8 cellular contexts compared by ENCODE assay signal in genomic region chr17:76264755-76265623, GRCh38. TPM values are rescaled to one million over a fixed set of nuclear protein-coding genes. Genes with fewer than 3 reads are reported as not detected.
DNase-seq lines count a peak whose midpoint lies in the region; ATAC-seq, FAIRE-seq and TF ChIP-seq lines count a peak whose summit lies in the region.

Gene UBALD2 (plus strand): TSS chr17:76265348. CDS start chr17:76265506, 158 bp downstream.

- peak; percentile 92 for FAIRE-seq in endometrium (lab: Jason Lieb, UNC)

- BruUV-seq in Calu3 (replicated peaks; lab: Mats Ljungman, UMichigan) = no TSS peak

- H2AFZ ChIP-seq in OCI-LY1 (ENCODE audit: low read length) = no peak within 1 kb of the TSS

- no peaks in the 10 kb centered on the region for H3F3A ChIP-seq in OCI-LY1 (ENCODE audit: insufficient read depth, low read length)

- H3K36me3 ChIP-seq in HUES64 (ENCODE audit: insufficient read depth, low read length) (no peaks in the 10 kb centered on the region), OCI-LY1 (ENCODE audit: insufficient read depth, low read length) (peaks cover 21% of the 10 kb centered on the region; the same call in 1 of the 2 replicates), mesodermal cell (ENCODE audit: control insufficient read depth, insufficient read depth, low read length) (peaks cover 32% of the 10 kb centered on the region)

- H3K27me3 Mint-ChIP-seq in Calu3 (ENCODE audit: unreplicated experiment) = no peaks in the 10 kb centered on the region

- ATAC-seq in GM21447 (IDR thresholded peaks at IDR 0.05; ENCODE audit: unreplicated experiment) = peak; percentile 59

- peak within 1 kb of the TSS; percentile 21 for H3K27ac ChIP-seq in HUES64 (ENCODE audit: low read depth, low read length)
- peak within 1 kb of the TSS; percentile 67 for H3K27ac ChIP-seq in OCI-LY1 (ENCODE audit: low read depth, low read length, poor library complexity, severe bottlenecking)
- peak within 1 kb of the TSS; percentile 85 for H3K27ac ChIP-seq in mesodermal cell (ENCODE audit: low read depth, low read length, severe bottlenecking)

- H3K9me3 Mint-ChIP-seq in Calu3 (ENCODE audit: low read depth, unreplicated experiment) = no peaks in the 10 kb centered on the region

- no peaks in the 10 kb centered on the region for H3K79me2 ChIP-seq in OCI-LY1 (ENCODE audit: insufficient read depth, low read length)

- intact Hi-C loops in Calu3 (cut with micrococcal nuclease; ENCODE audit: unreplicated experiment) = no loop called here

- H3K4me3 Mint-ChIP-seq in Calu3 (ENCODE audit: low read depth, unreplicated experiment) = peak within 1 kb of the TSS; percentile 90

- H3K9ac ChIP-seq in HUES64 (ENCODE audit: low read depth, low read length) = peak within 1 kb of the TSS; percentile 60
- peak within 1 kb of the TSS; percentile 78 for H3K9ac ChIP-seq in OCI-LY1 (ENCODE audit: low read length)

- H3K9me3 ChIP-seq in HUES64 (ENCODE audit: insufficient read depth, low read depth, low read length) = no peaks in the 10 kb centered on the region
- no peaks in the 10 kb centered on the region for H3K9me3 ChIP-seq in OCI-LY1 (ENCODE audit: low read length)
- no peaks in the 10 kb centered on the region for H3K9me3 ChIP-seq in mesodermal cell (ENCODE audit: control insufficient read depth, low read length)

- no peaks in the 10 kb centered on the region for H4K20me1 ChIP-seq in OCI-LY1 (ENCODE audit: insufficient read depth, low read length)

- no peaks in the 10 kb centered on the region for H3K9me2 ChIP-seq in OCI-LY1 (ENCODE audit: low read depth, low read length)

- H3K36me3 Mint-ChIP-seq in Calu3 (ENCODE audit: insufficient read depth, unreplicated experiment) = peaks cover 75% of the 10 kb centered on the region

- WGBS in HUES64 = under 1% methylated on average over 94 of the region's 94 CpGs
- 0% methylated on average over 66 to 92 of the region's 94 CpGs for WGBS in mesodermal cell (ENCODE audit: insufficient coverage in 2 of 2), 2 experiments

- CTCF ChIA-PET in Calu3 (lab: Charles Lee) = interaction anchor here (0.6 to 1.8 kb wide), 5 partner anchors 15 to 417 kb away, joined by 3 to 11 read pairs (median 3); no protein-coding TSS in a partner anchor

- H3K27me3 ChIP-seq in HUES64 (ENCODE audit: insufficient read depth, low read length) = no peaks in the 10 kb centered on the region
- H3K27me3 ChIP-seq in OCI-LY1 (ENCODE audit: insufficient read depth, low read length) = no peaks in the 10 kb centered on the region

- peaks cover 30% of the 10 kb centered on the region for H3K4me1 ChIP-seq in HUES64 (ENCODE audit: insufficient read depth, low read length)
- H3K4me1 ChIP-seq in OCI-LY1 (ENCODE audit: insufficient read depth, low read length, severe bottlenecking) = peaks cover 68% of the 10 kb centered on the region
- peaks cover 36% of the 10 kb centered on the region for H3K4me1 ChIP-seq in mesodermal cell (ENCODE audit: control insufficient read depth, insufficient read depth, low read length, poor library complexity, severe bottlenecking)

- peak; percentile 99 for DNase-seq in Calu3
- DNase-seq in activated CD8-positive, alpha-beta memory T cell treated with anti-CD3 and anti-CD28 coated beads, Interleukin-2, amount 50 U/mL, for 4 hours = peak; percentile 98
- DNase-seq in stimulated activated CD8-positive, alpha-beta memory T cell treated with anti-CD3 and anti-CD28 coated beads, Interleukin-15, amount 100 ng/mL, for 4 hours (ENCODE audit: low read depth in 2 of 2) = peak; percentile 98

- TF ChIP-seq CTCF in Calu3 (IDR thresholded peaks at IDR 0.05; ENCODE audit: unreplicated experiment) (no peak), OCI-LY1 (IDR thresholded peaks at IDR 0.05; ENCODE audit: low read length) (no peak)

- H3K4me1 Mint-ChIP-seq in Calu3 (ENCODE audit: low read depth, unreplicated experiment) = peaks cover 50% of the 10 kb centered on the region

- peak within 1 kb of the TSS; percentile 93 for H3K27ac Mint-ChIP-seq in Calu3 (ENCODE audit: unreplicated experiment)

- H3K4me2 ChIP-seq in OCI-LY1 (ENCODE audit: low read length) = peak within 1 kb of the TSS; percentile 91

- H3K4me3 ChIP-seq in HUES64 (ENCODE audit: low read length) (peak within 1 kb of the TSS; percentile 78), OCI-LY1 (ENCODE audit: low read depth, low read length, poor library complexity, severe bottlenecking) (peak within 1 kb of the TSS; percentile 97), mesodermal cell (ENCODE audit: extremely low read depth, insufficient read depth, low read length, poor library complexity, severe bottlenecking) (peak within 1 kb of the TSS; percentile 84)

RNA-seq across cellular contexts. Expression of gene UBALD2, which starts in this region (rescaled TPM):
- 74.3 and 87.9 TPM in 2 replicates for total RNA-seq in Calu3 (2022)
- 15.2 TPM for polyA plus RNA-seq in HUES64 (2013, experiment 1 of 2)
- polyA plus RNA-seq in HUES64 (2013, experiment 2 of 2) = 22.7 TPM
- polyA plus RNA-seq in mesodermal cell (2013, experiment 1 of 2) = 133 TPM
- 96.3 TPM for polyA plus RNA-seq in mesodermal cell (2013, experiment 2 of 2)

Comparison
In these comparisons a context has a peak if more than half of its experiments do, and no peak if none do; other contexts are left out.
1. Peak in every context shown above with its lines: DNase-seq, ATAC-seq, H3K4me3 ChIP-seq and H3K27ac ChIP-seq.
2. H3K27ac ChIP-seq: peak in every context shown above with its lines; median percentile 85 in mesodermal cell; 67 in OCI-LY1; 21 in HUES64.